1 cellular context compared by ENCODE assay signal in the genomic region with DNA sequence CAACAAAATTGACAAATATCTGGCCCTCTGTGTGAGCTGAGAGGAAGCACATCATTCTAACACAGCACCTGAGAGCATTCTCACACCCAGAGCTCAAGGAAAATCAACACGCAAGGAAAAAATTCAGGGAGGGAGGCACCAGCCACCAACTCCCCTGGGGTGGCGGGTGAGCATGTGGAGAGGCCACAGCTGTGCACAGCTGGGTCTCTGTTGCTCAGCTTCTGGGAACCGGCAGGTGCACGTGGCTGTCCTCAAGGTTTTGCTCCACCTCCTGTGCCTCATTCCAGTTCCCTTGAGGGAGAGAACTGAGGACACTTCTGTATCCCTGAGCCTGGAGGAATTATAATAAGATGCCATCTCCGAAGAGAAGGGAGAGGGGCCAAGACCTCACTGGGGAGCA.
TF ChIP-seq lines count a peak whose summit lies in the region.

No MANE protein-coding gene starts in this region.

TF ChIP-seq in IMR-90, 13 proteins besides CTCF, POLR2A, EP300 and RAD21:
- TF ChIP-seq RFX5 (IDR thresholded peaks at IDR 0.05; ENCODE audit: low read depth, low read length) (no peak), MXI1 (IDR thresholded peaks at IDR 0.05; ENCODE audit: borderline replicate concordance, low read depth, low read length) (no peak), FOS (IDR thresholded peaks at IDR 0.05; ENCODE audit: low read depth, low read length) (no peak), BHLHE40 (IDR thresholded peaks at IDR 0.05; ENCODE audit: low read depth, low read length) (no peak), CHD1 (IDR thresholded peaks at IDR 0.05; ENCODE audit: low read depth, low read length) (no peak), MAFK (IDR thresholded peaks at IDR 0.05; ENCODE audit: low read depth, low read length) (no peak), MAZ (IDR thresholded peaks at IDR 0.05; ENCODE audit: borderline replicate concordance, low read depth, low read length) (no peak), CEBPB (IDR thresholded peaks at IDR 0.05; ENCODE audit: low read depth, low read length) (no peak), NFE2L2 (IDR thresholded peaks at IDR 0.05; ENCODE audit: low read depth, low read length) (no peak), RCOR1 (IDR thresholded peaks at IDR 0.05; ENCODE audit: insufficient replicate concordance, low read length) (no peak), SMC3 (IDR thresholded peaks at IDR 0.05; ENCODE audit: low read depth, low read length) (no peak)
- TF ChIP-seq, protein P1, sequence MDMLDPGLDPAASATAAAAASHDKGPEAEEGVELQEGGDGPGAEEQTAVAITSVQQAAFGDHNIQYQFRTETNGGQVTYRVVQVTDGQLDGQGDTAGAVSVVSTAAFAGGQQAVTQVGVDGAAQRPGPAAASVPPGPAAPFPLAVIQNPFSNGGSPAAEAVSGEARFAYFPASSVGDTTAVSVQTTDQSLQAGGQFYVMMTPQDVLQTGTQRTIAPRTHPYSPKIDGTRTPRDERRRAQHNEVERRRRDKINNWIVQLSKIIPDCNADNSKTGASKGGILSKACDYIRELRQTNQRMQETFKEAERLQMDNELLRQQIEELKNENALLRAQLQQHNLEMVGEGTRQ (IDR thresholded peaks at IDR 0.05; ENCODE audit: low read depth, low read length) = no peak
- TF ChIP-seq, protein P2, sequence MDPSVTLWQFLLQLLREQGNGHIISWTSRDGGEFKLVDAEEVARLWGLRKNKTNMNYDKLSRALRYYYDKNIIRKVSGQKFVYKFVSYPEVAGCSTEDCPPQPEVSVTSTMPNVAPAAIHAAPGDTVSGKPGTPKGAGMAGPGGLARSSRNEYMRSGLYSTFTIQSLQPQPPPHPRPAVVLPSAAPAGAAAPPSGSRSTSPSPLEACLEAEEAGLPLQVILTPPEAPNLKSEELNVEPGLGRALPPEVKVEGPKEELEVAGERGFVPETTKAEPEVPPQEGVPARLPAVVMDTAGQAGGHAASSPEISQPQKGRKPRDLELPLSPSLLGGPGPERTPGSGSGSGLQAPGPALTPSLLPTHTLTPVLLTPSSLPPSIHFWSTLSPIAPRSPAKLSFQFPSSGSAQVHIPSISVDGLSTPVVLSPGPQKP (IDR thresholded peaks at IDR 0.05; ENCODE audit: borderline replicate concordance, low read depth, low read length) = no peak
